ENCODE assay signal across 13 cellular contexts in the genomic region with DNA sequence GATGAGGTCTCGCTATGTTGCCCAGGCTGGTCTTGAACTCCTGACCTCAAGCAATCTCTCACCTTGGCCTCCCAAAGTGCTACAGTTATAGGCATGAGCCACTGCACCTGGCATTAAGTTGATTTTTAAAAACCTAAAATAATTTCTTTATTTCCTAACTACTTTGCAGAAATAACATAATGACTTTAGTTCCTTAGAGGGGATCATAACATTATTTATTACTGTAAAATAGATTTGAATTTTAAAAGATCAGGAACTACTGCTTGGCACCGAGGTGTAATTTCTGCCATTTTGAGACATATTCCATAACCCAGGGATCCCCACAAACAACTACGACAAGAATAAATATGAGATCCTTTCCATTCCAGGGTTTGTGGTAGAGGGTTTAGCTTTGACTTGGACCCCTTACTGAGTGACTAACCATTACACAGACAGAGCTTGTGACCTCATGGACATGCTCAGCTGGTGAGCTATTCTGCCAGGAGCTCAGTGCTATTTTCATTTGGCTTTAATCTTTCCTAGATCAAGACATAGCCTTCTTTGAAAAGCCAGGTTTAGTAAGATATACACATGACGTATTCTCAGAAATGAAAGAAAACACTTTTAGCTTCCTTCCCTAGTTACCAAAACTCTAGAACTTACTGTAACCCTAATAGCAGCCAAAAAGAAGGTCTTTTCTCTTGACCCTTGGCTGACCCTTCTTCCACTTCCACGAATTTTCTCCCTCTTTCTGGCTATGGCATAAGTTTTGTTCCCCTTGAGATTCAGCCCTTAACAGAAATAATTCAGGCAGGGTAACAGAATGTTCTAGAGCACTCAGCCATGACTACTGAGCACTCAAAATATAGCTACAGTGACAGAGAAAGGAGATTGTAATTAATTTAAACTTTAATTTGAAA.
DNase-seq lines count a peak whose midpoint lies in the region; ATAC-seq and TF ChIP-seq lines count a peak whose summit lies in the region.
"Had no signal": no experiment of that assay in that cellular context is flagged by ENCODE, and none has a peak within 500 bp of the region (broad histone marks: within the 10 kb centered on the region; RNA-seq: fewer than 3 reads in every experiment).

No MANE protein-coding gene starts in this region.

- H3K4me2 ChIP-seq in SK-N-SH: peak overlapping the region; percentile 25; the same call in 1 of the 2 replicates
- no peak overlapping the region for H3K4me2 ChIP-seq in trophoblast cell (ENCODE audit: low read length)

- H3K9ac ChIP-seq in SK-N-SH (peak overlapping the region; percentile 37), trophoblast cell (ENCODE audit: low read length) (no peak overlapping the region)

- no peak overlapping the region for H3K4ac ChIP-seq in trophoblast cell (ENCODE audit: low read depth, low read length)

- H3K4me3 ChIP-seq in AG10803 (ENCODE audit: low read length) (no peak overlapping the region), SK-N-SH (ENCODE audit: low read depth in 2 of 2, low read length in 1 of 2) (no peak overlapping the region; a peak in 1 of 4 replicates), trophoblast cell (ENCODE audit: low read depth, low read length) (no peak overlapping the region)

- H3K27me3 ChIP-seq in SK-N-SH (ENCODE audit: insufficient read depth) (no peaks in the 10 kb centered on the region), trophoblast cell (ENCODE audit: insufficient read depth, low read length) (no peaks in the 10 kb centered on the region)

- H2AFZ ChIP-seq in SK-N-SH (ENCODE audit: low read depth) (peak overlapping the region; percentile 38), trophoblast cell (ENCODE audit: insufficient read depth, low read length, poor library complexity) (no peak overlapping the region)

- peak overlapping the region; percentile 58 for H2BK12ac ChIP-seq in trophoblast cell (ENCODE audit: low read length)

- H2BK5ac ChIP-seq in trophoblast cell (ENCODE audit: low read depth, low read length, poor library complexity): no peak overlapping the region

- H3K4me1 ChIP-seq in SK-N-SH (ENCODE audit: control insufficient read depth in 1 of 2, insufficient read depth in 2 of 2, low read depth in 1 of 2, low read length in 1 of 2): peaks cover 12 to 24% of the 10 kb centered on the region in 2 experiments; a peak in 3 of 4 replicates
- peaks cover 0 to 4% of the 10 kb centered on the region in 2 experiments for H3K4me1 ChIP-seq in trophoblast cell (ENCODE audit: control insufficient read depth in 1 of 2, insufficient read depth in 2 of 2, low read length in 2 of 2)

- H4K12ac ChIP-seq in trophoblast cell (ENCODE audit: low read depth, low read length): no peak overlapping the region

- H3K27ac ChIP-seq in SK-N-SH (ENCODE audit: low read depth in 2 of 2, low read length in 1 of 2): peak overlapping the region in 1 of 2 experiments; percentile 89; a peak in 2 of 4 replicates
- H3K27ac ChIP-seq in trophoblast cell (ENCODE audit: low read depth, low read length): peak overlapping the region; percentile 9
- H3K27ac ChIP-seq: HL-60 had no signal

- H3K23ac ChIP-seq in trophoblast cell (ENCODE audit: low read length): no peak overlapping the region

- DNase-seq in AG10803 (ENCODE audit: low read depth) (peak; percentile 37), SK-N-SH (no peak), fibroblast of the conjunctiva (ENCODE audit: low read depth) (peak; percentile 59), trophoblast cell (no peak), ecto neural progenitor cell (ENCODE audit: low spot score) (no peak), NAMALWA (ENCODE audit: low spot score) (no peak)
- no peak for DNase-seq in stimulated activated CD4-positive, alpha-beta T cell treated with anti-CD3 and anti-CD28 coated beads, Interleukin-15, amount 100 ng/mL, for 24 hours
- DNase-seq: C1 segment of cervical spinal cord; effector memory CD8-positive, alpha-beta T cell; NCI-H226 had no signal

- H3K14ac ChIP-seq in trophoblast cell (ENCODE audit: low read length): peak overlapping the region; percentile 56

- peak overlapping the region; percentile 14 for H4K91ac ChIP-seq in trophoblast cell (ENCODE audit: low read depth, low read length)

- H2AK5ac ChIP-seq in trophoblast cell (ENCODE audit: low read length): no peak overlapping the region

- peak in 1 of 2 experiments; percentile 45; a peak in 1 of 4 replicates for TF ChIP-seq EP300 in SK-N-SH (IDR thresholded peaks at IDR 0.05; ENCODE audit: borderline replicate concordance in 1 of 2, low read depth in 1 of 2, low read length in 1 of 2)

- peaks cover 4% of the 10 kb centered on the region for H3K79me1 ChIP-seq in trophoblast cell (ENCODE audit: low read length)

- WGBS in SK-N-SH (ENCODE audit: low lambda C conversion rate): 69% methylated on average over 5 of the region's 5 CpGs
- WGBS in trophoblast cell (ENCODE audit: extremely low coverage, insufficient coverage, insufficient read length): no CpG with 5 or more reads among the region's 5 CpGs

- no peak for TF ChIP-seq RAD21 in SK-N-SH (IDR thresholded peaks at IDR 0.05; ENCODE audit: low read length)

- POLR2A ChIA-PET in SK-N-SH (lab: Yijun Ruan, JAX): no interaction called here

- H3K18ac ChIP-seq in trophoblast cell (ENCODE audit: low read length): no peak overlapping the region

- no peaks in the 10 kb centered on the region for H4K20me1 ChIP-seq in SK-N-SH (ENCODE audit: insufficient read depth)

- no peaks in the 10 kb centered on the region for H3K79me2 ChIP-seq in SK-N-SH (ENCODE audit: insufficient read depth)
- H3K79me2 ChIP-seq in trophoblast cell (ENCODE audit: control insufficient read depth, insufficient read depth, low read length, poor library complexity): no peaks in the 10 kb centered on the region

- peaks cover 15% of the 10 kb centered on the region for H3F3A ChIP-seq in SK-N-SH (replicated peaks; ENCODE audit: insufficient read depth)

- ATAC-seq in GM21526 (IDR thresholded peaks at IDR 0.05; ENCODE audit: low FRiP score, unreplicated experiment): no peak
- ATAC-seq: effector memory CD8-positive, alpha-beta T cell; natural killer cell treated with Interleukin-12 subunit alpha and Interleukin-12 subunit beta and Interleukin-15 and Interleukin-18, amount 100 ng/mL, for 72 hours had no signal

- no peak overlapping the region for H2BK120ac ChIP-seq in trophoblast cell (ENCODE audit: insufficient read depth, low read length, poor library complexity)

- H3K9me2 ChIP-seq in SK-N-SH: no peaks in the 10 kb centered on the region

- H4K8ac ChIP-seq in trophoblast cell (ENCODE audit: low read depth, low read length): no peak overlapping the region

- H3K9me3 ChIP-seq in SK-N-SH: 0 out of 2 replicates have a peak, but pooled peaks cover 8% of the 10 kb centered on the region
- H3K9me3 ChIP-seq in trophoblast cell (ENCODE audit: insufficient read depth, low read depth, low read length): no peaks in the 10 kb centered on the region

- CTCF ChIA-PET in SK-N-SH (lab: Yijun Ruan, JAX): interaction anchor here (0.8 to 1.2 kb wide), 2 partner anchors 17 to 117 kb away, joined by 3 read pairs; no protein-coding TSS in a partner anchor

- TF ChIP-seq CTCF in AG10803 (conservative IDR thresholded peaks at IDR 0.05; ENCODE audit: low read length) (no peak), SK-N-SH (IDR thresholded peaks at IDR 0.05) (no peak)

- H3K36me3 ChIP-seq in SK-N-SH (replicated peaks in 1 of 2; ENCODE audit: control insufficient read depth in 1 of 2, insufficient read depth in 2 of 2, low read length in 1 of 2) (peaks cover 0 to 6% of the 10 kb centered on the region in 2 experiments), trophoblast cell (ENCODE audit: control insufficient read depth in 1 of 2, insufficient read depth in 2 of 2, low read length in 2 of 2) (no peaks in the 10 kb centered on the region)

TF ChIP-seq in SK-N-SH, 30 proteins besides CTCF, POLR2A, EP300 and RAD21:
- no peak for TF ChIP-seq FOXJ3 (CRISPR knock-in tag; IDR thresholded peaks at IDR 0.05)
- TF ChIP-seq, protein P1, sequence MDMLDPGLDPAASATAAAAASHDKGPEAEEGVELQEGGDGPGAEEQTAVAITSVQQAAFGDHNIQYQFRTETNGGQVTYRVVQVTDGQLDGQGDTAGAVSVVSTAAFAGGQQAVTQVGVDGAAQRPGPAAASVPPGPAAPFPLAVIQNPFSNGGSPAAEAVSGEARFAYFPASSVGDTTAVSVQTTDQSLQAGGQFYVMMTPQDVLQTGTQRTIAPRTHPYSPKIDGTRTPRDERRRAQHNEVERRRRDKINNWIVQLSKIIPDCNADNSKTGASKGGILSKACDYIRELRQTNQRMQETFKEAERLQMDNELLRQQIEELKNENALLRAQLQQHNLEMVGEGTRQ (IDR thresholded peaks at IDR 0.05; ENCODE audit: borderline replicate concordance, low read depth, low read length): no peak
- TF ChIP-seq RXRA (IDR thresholded peaks at IDR 0.05; ENCODE audit: borderline replicate concordance, low read depth): peak; percentile 57
- no peak for TF ChIP-seq FOXM1 (IDR thresholded peaks at IDR 0.05; ENCODE audit: low read depth)
- no peak for TF ChIP-seq RFX5 (IDR thresholded peaks at IDR 0.05; ENCODE audit: low read length)
- peak; percentile 53; the same call in 1 of the 2 replicates for TF ChIP-seq FOSL2 (IDR thresholded peaks at IDR 0.05; ENCODE audit: borderline replicate concordance, low read depth)
- TF ChIP-seq NRF1 (IDR thresholded peaks at IDR 0.05; ENCODE audit: low read depth, low read length): no peak
- TF ChIP-seq TEAD4 (IDR thresholded peaks at IDR 0.05; ENCODE audit: borderline replicate concordance, insufficient read depth): 0 out of 2 replicates have a peak, but pooled peaks have one; percentile 25
- peak; percentile 35 for TF ChIP-seq JUND (IDR thresholded peaks at IDR 0.05)
- peak; percentile 19; the same call in 1 of the 2 replicates for TF ChIP-seq POLR2AphosphoS5 (IDR thresholded peaks at IDR 0.05; ENCODE audit: low read depth, low read length)
- TF ChIP-seq, protein P2, sequence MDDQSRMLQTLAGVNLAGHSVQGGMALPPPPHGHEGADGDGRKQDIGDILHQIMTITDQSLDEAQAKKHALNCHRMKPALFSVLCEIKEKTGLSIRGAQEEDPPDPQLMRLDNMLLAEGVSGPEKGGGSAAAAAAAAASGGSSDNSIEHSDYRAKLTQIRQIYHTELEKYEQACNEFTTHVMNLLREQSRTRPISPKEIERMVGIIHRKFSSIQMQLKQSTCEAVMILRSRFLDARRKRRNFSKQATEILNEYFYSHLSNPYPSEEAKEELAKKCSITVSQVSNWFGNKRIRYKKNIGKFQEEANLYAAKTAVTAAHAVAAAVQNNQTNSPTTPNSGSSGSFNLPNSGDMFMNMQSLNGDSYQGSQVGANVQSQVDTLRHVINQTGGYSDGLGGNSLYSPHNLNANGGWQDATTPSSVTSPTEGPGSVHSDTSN (IDR thresholded peaks at IDR 0.05): peak; percentile 39; the same call in 1 of the 2 replicates
- TF ChIP-seq TCF12 (IDR thresholded peaks at IDR 0.05): peak; percentile 77
- peak; percentile 55; the same call in 1 of the 2 replicates for TF ChIP-seq MEF2A (IDR thresholded peaks at IDR 0.05; ENCODE audit: borderline replicate concordance, low read depth)
- peak; percentile 50 for TF ChIP-seq NFIC (IDR thresholded peaks at IDR 0.05; ENCODE audit: borderline replicate concordance)
TF ChIP-seq in SK-N-SH: peak in this region for 9.

Comparison
In these comparisons a context has a peak if more than half of its experiments do, and no peak if none do; other contexts are left out.
1. DNase-seq: peak in AG10803 (single experiment) and fibroblast of the conjunctiva (single experiment); none in SK-N-SH (single experiment), trophoblast cell (0 of 2), ecto neural progenitor cell (single experiment), stimulated activated CD4-positive, alpha-beta T cell treated with anti-CD3 and anti-CD28 coated beads, Interleukin-15, amount 100 ng/mL, for 24 hours (single experiment) and NAMALWA (single experiment).